ENCODE assay signal across 7 cellular contexts in genomic region chr1:40160806-40161124, GRCh38. TPM values are rescaled to one million over a fixed set of nuclear protein-coding genes. Genes with fewer than 3 reads are reported as not detected.
DNase-seq lines count a peak whose midpoint lies in the region; ATAC-seq and TF ChIP-seq lines count a peak whose summit lies in the region.

No MANE protein-coding gene starts in this region.

- DNase-seq in body of pancreas (no peak), NCI-H2171 (lab: John Stamatoyannopoulos, UW) (no peak)
- no peak for DNase-seq in activated CD4-positive, alpha-beta T cell treated with anti-CD3 and anti-CD28 coated beads, Interleukin-2, amount 10 ng/mL, durations not matched to agents 24 days and 14 days

- H3K9ac ChIP-seq in HUES48 (ENCODE audit: low read depth, low read length) (peak overlapping the region; percentile 12; the same call in 1 of the 2 replicates), liver (ENCODE audit: low read depth in 1 of 2, low read length in 2 of 2) (peak overlapping the region; percentile 72 to 99)

- H3K36me3 Mint-ChIP-seq in activated CD4-positive, alpha-beta T cell treated with anti-CD3 and anti-CD28 coated beads, Interleukin-2, amount 10 ng/mL, durations not matched to agents 24 days and 14 days (ENCODE audit: low read depth), result peaks cover 17% of the 10 kb centered on the region

- no peak for TF ChIP-seq CTCF in body of pancreas (IDR thresholded peaks at IDR 0.05)
- TF ChIP-seq CTCF in liver (IDR thresholded peaks at IDR 0.05; ENCODE audit: low read depth, low read length, missing input control), result no peak

- H3K27ac ChIP-seq in HUES48 (ENCODE audit: low read depth, low read length) (peak overlapping the region; percentile 92), body of pancreas (peak overlapping the region; percentile 86 to 97 (median 92)), liver (ENCODE audit: low read depth in 1 of 2, low read length in 2 of 2) (peak overlapping the region; percentile 81 to 98), thymus (ENCODE audit: low read depth) (peak overlapping the region; percentile 94)

- peak overlapping the region; percentile 92 for H3K4me3 ChIP-seq in HUES48 (ENCODE audit: low read depth, low read length)
- peak overlapping the region; percentile 80 to 90 for H3K4me3 ChIP-seq in body of pancreas
- peak overlapping the region; percentile 69 to 95 (median 85) for H3K4me3 ChIP-seq in liver (ENCODE audit: low read depth in 1 of 3, low read length in 3 of 3)
- H3K4me3 ChIP-seq in thymus (ENCODE audit: low read length), result peak overlapping the region; percentile 69

- H3K4me1 Mint-ChIP-seq in activated CD4-positive, alpha-beta T cell treated with anti-CD3 and anti-CD28 coated beads, Interleukin-2, amount 10 ng/mL, durations not matched to agents 24 days and 14 days, result peaks cover 26% of the 10 kb centered on the region

- H3K4me3 Mint-ChIP-seq in activated CD4-positive, alpha-beta T cell treated with anti-CD3 and anti-CD28 coated beads, Interleukin-2, amount 10 ng/mL, durations not matched to agents 24 days and 14 days, result no peak overlapping the region

- no peak overlapping the region for H3K27ac Mint-ChIP-seq in activated CD4-positive, alpha-beta T cell treated with anti-CD3 and anti-CD28 coated beads, Interleukin-2, amount 10 ng/mL, durations not matched to agents 24 days and 14 days

- TF ChIP-seq POLR2A in body of pancreas (IDR thresholded peaks at IDR 0.05), result no peak

- H3K27me3 ChIP-seq in HUES48 (ENCODE audit: control insufficient read depth, insufficient read depth, low read length), result no peaks in the 10 kb centered on the region; the same call in 1 of the 2 replicates
- H3K27me3 ChIP-seq in body of pancreas, result no peaks in the 10 kb centered on the region
- no peaks in the 10 kb centered on the region for H3K27me3 ChIP-seq in liver (ENCODE audit: control insufficient read depth in 4 of 4, insufficient read depth in 4 of 4, low read length in 3 of 4)
- no peaks in the 10 kb centered on the region for H3K27me3 ChIP-seq in thymus (ENCODE audit: control insufficient read depth, insufficient read depth)

- no peak for TF ChIP-seq RAD21 in liver (IDR thresholded peaks at IDR 0.05)

- intact Hi-C loops in body of pancreas (cut with DNase I), result no loop called here
- intact Hi-C loops in activated CD4-positive, alpha-beta T cell treated with anti-CD3 and anti-CD28 coated beads, Interleukin-2, amount 10 ng/mL, durations not matched to agents 24 days and 14 days (cut with micrococcal nuclease), result loop anchor here (1.0 to 5.0 kb wide), 8 partner anchors 62 to 372 kb away; partner anchors contain the start of genes ZMPSTE24 and ZNF684

- ATAC-seq in body of pancreas (no peak), GM18861 (IDR thresholded peaks at IDR 0.05; ENCODE audit: unreplicated experiment) (no peak)

- no peaks in the 10 kb centered on the region for H3K9me3 Mint-ChIP-seq in activated CD4-positive, alpha-beta T cell treated with anti-CD3 and anti-CD28 coated beads, Interleukin-2, amount 10 ng/mL, durations not matched to agents 24 days and 14 days

- H3K9me3 ChIP-seq in HUES48 (ENCODE audit: control insufficient read depth, insufficient read depth, low read length) (no peaks in the 10 kb centered on the region), body of pancreas (no peaks in the 10 kb centered on the region), liver (ENCODE audit: control insufficient read depth in 4 of 4, low read length in 3 of 4) (no peaks in the 10 kb centered on the region), thymus (ENCODE audit: control insufficient read depth) (no peaks in the 10 kb centered on the region)

- 20 to 21% methylated on average over 7 of the region's 7 CpGs for WGBS in body of pancreas, 2 donors
- 38% methylated on average over 7 of the region's 7 CpGs for WGBS in liver
- 46% methylated on average over 7 of the region's 7 CpGs for WGBS in thymus

- peaks cover 2% of the 10 kb centered on the region for H3K27me3 Mint-ChIP-seq in activated CD4-positive, alpha-beta T cell treated with anti-CD3 and anti-CD28 coated beads, Interleukin-2, amount 10 ng/mL, durations not matched to agents 24 days and 14 days

- H3K36me3 ChIP-seq in HUES48 (ENCODE audit: control insufficient read depth, insufficient read depth, low read length), result no peaks in the 10 kb centered on the region
- H3K36me3 ChIP-seq in body of pancreas (replicated peaks in 1 of 2; ENCODE audit: insufficient read depth in 1 of 2, low read depth in 2 of 2), result no peaks in the 10 kb centered on the region
- no peaks in the 10 kb centered on the region for H3K36me3 ChIP-seq in liver (ENCODE audit: control insufficient read depth in 4 of 4, insufficient read depth in 3 of 4, low read depth in 1 of 4, low read length in 3 of 4)
- no peaks in the 10 kb centered on the region for H3K36me3 ChIP-seq in thymus (ENCODE audit: control insufficient read depth, insufficient read depth)

- H3K4me1 ChIP-seq in HUES48 (ENCODE audit: control insufficient read depth, insufficient read depth, low read length) (peaks cover 5% of the 10 kb centered on the region; the same call in 1 of the 2 replicates), body of pancreas (peaks cover 30% of the 10 kb centered on the region), liver (ENCODE audit: control insufficient read depth in 4 of 4, insufficient read depth in 4 of 4, low read length in 3 of 4) (peaks cover 6 to 29% (median 20%) of the 10 kb centered on the region in 4 donors), thymus (ENCODE audit: control insufficient read depth, insufficient read depth, low read length) (peaks cover 2% of the 10 kb centered on the region)

TF ChIP-seq in liver, 16 proteins besides CTCF, POLR2A, EP300 and RAD21:
- TF ChIP-seq ZBTB33 (IDR thresholded peaks at IDR 0.05) (no peak), HNF4G (IDR thresholded peaks at IDR 0.05) (no peak), FOXA1 (IDR thresholded peaks at IDR 0.05) (no peak), JUND (IDR thresholded peaks at IDR 0.05) (no peak), GABPA (IDR thresholded peaks at IDR 0.05 in 1 of 2, conservative IDR thresholded peaks at IDR 0.05 in 1 of 2) (no peak), NR2F2 (IDR thresholded peaks at IDR 0.05) (no peak), FOXA2 (IDR thresholded peaks at IDR 0.05) (no peak), TAF1 (conservative IDR thresholded peaks at IDR 0.05) (no peak), YY1 (IDR thresholded peaks at IDR 0.05) (no peak)

RNA-seq across cellular contexts. Expression of gene RLF, which starts 0.4 kb away (rescaled TPM):
- 1 to 10 TPM; 7.5 to 9.2 TPM for total RNA-seq in body of pancreas
- total RNA-seq in liver, result 10 to 100 TPM; 10.2 to 13.4 TPM
- 1 to 10 TPM; 1.7 to 2.5 TPM for polyA plus RNA-seq in liver
- polyA plus RNA-seq in thymus, result 10.8 TPM
- total RNA-seq in activated CD4-positive, alpha-beta T cell treated with anti-CD3 and anti-CD28 coated beads, Interleukin-2, amount 10 ng/mL, durations not matched to agents 24 days and 14 days, result 21.2 TPM in 2 replicates
